In the genomic region with DNA sequence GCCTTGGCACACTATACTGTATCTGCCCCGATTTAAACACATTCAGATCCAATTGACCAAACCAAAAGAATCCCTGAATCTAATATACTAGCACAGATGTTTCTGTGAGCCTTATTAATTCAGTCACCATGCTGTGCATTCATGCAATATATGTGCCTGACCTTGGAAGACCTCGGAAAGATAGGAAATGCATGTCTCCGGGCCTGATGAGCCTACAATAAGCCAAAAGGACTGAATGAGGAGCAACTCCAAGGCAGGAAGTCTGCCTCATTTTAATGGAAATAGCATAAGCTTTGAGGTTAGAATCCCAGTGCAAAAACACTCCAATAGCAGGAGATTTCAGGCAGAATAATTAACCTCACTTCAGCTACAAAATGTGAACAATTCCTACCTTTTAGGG, we compare ENCODE assay signal across 25 cellular contexts.
"Had no signal": no experiment of that assay in that cellular context is flagged by ENCODE, and none has a peak within 500 bp of the region (broad histone marks: within the 10 kb centered on the region; RNA-seq: fewer than 3 reads in every experiment).

No MANE protein-coding gene starts in this region.

- DNase-seq: activated CD4-positive, alpha-beta T cell treated with anti-CD3 and anti-CD28 coated beads for 36 hours; activated CD4-positive, CD25-positive, alpha-beta regulatory T cell; activated CD8-positive, alpha-beta memory T cell treated with anti-CD3 and anti-CD28 coated beads, Interleukin-2, amount 10 ng/mL, durations not matched to agents 7 days and 5 days; activated CD8-positive, alpha-beta T cell treated with anti-CD3 and anti-CD28 coated beads, Interleukin-2, amount 10 ng/mL, durations not matched to agents 7 days and 5 days; activated naive CD8-positive, alpha-beta T cell treated with anti-CD3 and anti-CD28 coated beads, Interleukin-2, amount 50 U/mL, for 24 hours; activated T-cell treated with anti-CD3 and anti-CD28 coated beads, Interleukin-2, amount 50 U/mL, for 48 hours; dermis blood vessel endothelial cell; effector CD8-positive, alpha-beta T cell; gastrocnemius medialis; glutamatergic neuron; hippocampal formation; left lung; lower lobe of right lung; mesenchymal stem cell; naive thymus-derived CD8-positive, alpha-beta T cell; stimulated activated CD4-positive, alpha-beta T cell treated with anti-CD3 and anti-CD28 coated beads, Interleukin-1b, Interleukin-23, amount 100 ng/mL, for 48 hours; stimulated activated CD4-positive, alpha-beta T cell treated with anti-CD3 and anti-CD28 coated beads, Interleukin-4, amount 100 ng/mL, for 4 hours; stimulated activated CD8-positive, alpha-beta memory T cell treated with anti-CD3 and anti-CD28 coated beads, Interleukin-4, amount 100 ng/mL, for 48 hours; stimulated activated naive CD8-positive, alpha-beta T cell treated with anti-CD3 and anti-CD28 coated beads, Interleukin-15, amount 100 ng/mL, for 72 hours; substantia nigra; uterus had no signal

- H3K4me3 ChIP-seq: gastrocnemius medialis, left lung, lower lobe of right lung, smooth muscle cell, uterus had no signal

- ATAC-seq: activated CD4-positive, alpha-beta T cell treated with anti-CD3 and anti-CD28 coated beads for 36 hours; activated CD8-positive, alpha-beta memory T cell treated with anti-CD3 and anti-CD28 coated beads, Interleukin-2, amount 10 ng/mL, durations not matched to agents 7 days and 5 days; activated CD8-positive, alpha-beta T cell treated with anti-CD3 and anti-CD28 coated beads, Interleukin-2, amount 10 ng/mL, durations not matched to agents 7 days and 5 days; activated naive CD8-positive, alpha-beta T cell treated with anti-CD3 and anti-CD28 coated beads, Interleukin-2, amount 50 U/mL, for 24 hours; gastrocnemius medialis; left lung; lower lobe of right lung; naive thymus-derived CD8-positive, alpha-beta T cell; stimulated activated memory B cell treated with anti-CD40 and anti-IgM and Interleukin-4, amounts not matched to agents 10 μg/mL and 1 μg/mL and 100 μg/mL, for 72 hours; stimulated activated naive CD8-positive, alpha-beta T cell treated with anti-CD3 and anti-CD28 coated beads, Interleukin-15, amount 100 ng/mL, for 72 hours had no signal

- H3K27me3 ChIP-seq: gastrocnemius medialis, left lung, neutrophil, uterus had no signal

- H3K27ac ChIP-seq: epithelial cell of prostate, gastrocnemius medialis, left lung, lower lobe of right lung, neutrophil, uterus had no signal

- H3K9me3 ChIP-seq: gastrocnemius medialis, lower lobe of right lung, neutrophil, uterus had no signal

- H3K36me3 ChIP-seq: gastrocnemius medialis, left lung, lower lobe of right lung, neutrophil, uterus had no signal

- H3K4me1 ChIP-seq: left lung, lower lobe of right lung, uterus had no signal
